Comparison of ENCODE assay signal across 10 cellular contexts in genomic region chr5:78405820-78406750, GRCh38. TPM values are rescaled to one million over a fixed set of nuclear protein-coding genes. Genes with fewer than 3 reads are reported as not detected.
A peak's percentile ranks its signal among the peaks of the same experiment; 100 is the strongest.
DNase-seq lines count a peak whose midpoint lies in the region; ATAC-seq and TF ChIP-seq lines count a peak whose summit lies in the region.
"Had no signal": no experiment of that assay in that cellular context is flagged by ENCODE, and none has a peak within 500 bp of the region (broad histone marks: within the 10 kb centered on the region; RNA-seq: fewer than 3 reads in every experiment).

No MANE protein-coding gene starts in this region.

- peak; percentile 41 for ATAC-seq in HG02798 (IDR thresholded peaks at IDR 0.05; ENCODE audit: poor library complexity, unreplicated experiment)

- no TSS peak for BruUV-seq in mammary epithelial cell (replicated peaks; lab: Mats Ljungman, UMichigan)

- no peak for DNase-seq in T-helper 1 cell
- DNase-seq in mammary epithelial cell: peak; percentile 66
- peak; percentile 1 for DNase-seq in pulmonary artery endothelial cell (ENCODE audit: low read depth, low spot score)
- DNase-seq in sigmoid colon: no peak
- DNase-seq in SHP77 treated with DMSO at 0.1 percent for 48 hours (lab: John Stamatoyannopoulos, UW): no peak
- DNase-seq in type B pancreatic cell (ENCODE audit: extremely low spot score, unreplicated experiment): no peak
- DNase-seq: nucleus accumbens had no signal

- H3K27ac ChIP-seq in mammary epithelial cell (ENCODE audit: insufficient read depth, low read depth, low read length): peak overlapping the region; percentile 52
- no peak overlapping the region for H3K27ac ChIP-seq in sigmoid colon
- H3K27ac ChIP-seq: 22Rv1 had no signal

- H3K4me1 ChIP-seq in mammary epithelial cell (ENCODE audit: insufficient read depth, low read length) (peaks cover 14% of the 10 kb centered on the region), sigmoid colon (peaks cover 0 to 22% (median 17%) of the 10 kb centered on the region in 4 donors)

- H3K27me3 ChIP-seq in mammary epithelial cell (ENCODE audit: insufficient read depth, low read length) (no peaks in the 10 kb centered on the region), sigmoid colon (no peaks in the 10 kb centered on the region)

- intact Hi-C loops in mammary epithelial cell (cut with micrococcal nuclease): no loop called here
- intact Hi-C loops in sigmoid colon (cut with DNase I): no loop called here

- no peaks in the 10 kb centered on the region for H4K20me1 ChIP-seq in mammary epithelial cell (ENCODE audit: insufficient read depth, low read length)

- in situ Hi-C loops in mammary epithelial cell (cut with MboI; ENCODE audit: low sequenced_read_pairs in 2 of 2): no loop called here

- TF ChIP-seq CTCF in mammary epithelial cell (conservative IDR thresholded peaks at IDR 0.05 in 1 of 2, IDR thresholded peaks at IDR 0.05 in 1 of 2; ENCODE audit: extremely low read depth in 1 of 2, insufficient read depth in 1 of 2, low read depth in 1 of 2, low read length in 2 of 2) (no peak), sigmoid colon (IDR thresholded peaks at IDR 0.05) (no peak), type B pancreatic cell (conservative IDR thresholded peaks at IDR 0.05) (no peak)

- H3K27me3 Mint-ChIP-seq in T-helper 1 cell treated with Interleukin-12 subunit alpha and Interleukin-12 subunit beta and Interleukin-4 antibody, amounts not matched to agents 30 μg/mL and 1 μg/mL, for 36 hours (ENCODE audit: low read depth): no peaks in the 10 kb centered on the region
- H3K27me3 Mint-ChIP-seq in type B pancreatic cell: no peaks in the 10 kb centered on the region

- H3K9me3 Mint-ChIP-seq in T-helper 1 cell treated with Interleukin-12 subunit alpha and Interleukin-12 subunit beta and Interleukin-4 antibody, amounts not matched to agents 30 μg/mL and 1 μg/mL, for 36 hours: no peaks in the 10 kb centered on the region
- peaks cover 7% of the 10 kb centered on the region for H3K9me3 Mint-ChIP-seq in type B pancreatic cell

- WGBS in mammary epithelial cell (ENCODE audit: low coverage, missing lambda C conversion rate): 74% methylated on average over 5 of the region's 5 CpGs
- WGBS in sigmoid colon, 2 donors: 44 to 59% methylated on average over 5 of the region's 5 CpGs

- H3K9ac ChIP-seq in mammary epithelial cell (ENCODE audit: insufficient read depth, low read length): no peak overlapping the region

- no peak overlapping the region for H3K4me2 ChIP-seq in mammary epithelial cell (ENCODE audit: insufficient read depth, low read depth, low read length)

- CTCF ChIA-PET in mammary epithelial cell (lab: Charles Lee; ENCODE audit: low non-redundant PET): no interaction called here

- dilution Hi-C loops in mammary epithelial cell (cut with HindIII; ENCODE audit: low sequenced_read_pairs): no loop called here

- TF ChIP-seq POLR2A in sigmoid colon (IDR thresholded peaks at IDR 0.05): no peak

- no peaks in the 10 kb centered on the region for H3K36me3 ChIP-seq in mammary epithelial cell (ENCODE audit: insufficient read depth, low read length)
- no peaks in the 10 kb centered on the region for H3K36me3 ChIP-seq in sigmoid colon

- H3K9me3 ChIP-seq in mammary epithelial cell (replicated peaks; ENCODE audit: insufficient read depth, low read length) (no peaks in the 10 kb centered on the region), sigmoid colon (no peaks in the 10 kb centered on the region)

- no peak overlapping the region for H3K4me3 Mint-ChIP-seq in T-helper 1 cell treated with Interleukin-12 subunit alpha and Interleukin-12 subunit beta and Interleukin-4 antibody, amounts not matched to agents 30 μg/mL and 1 μg/mL, for 36 hours
- H3K4me3 Mint-ChIP-seq in type B pancreatic cell: no peak overlapping the region

- H3K4me1 Mint-ChIP-seq in T-helper 1 cell treated with Interleukin-12 subunit alpha and Interleukin-12 subunit beta and Interleukin-4 antibody, amounts not matched to agents 30 μg/mL and 1 μg/mL, for 36 hours (ENCODE audit: low read depth): peaks cover 27% of the 10 kb centered on the region
- peaks cover 13% of the 10 kb centered on the region for H3K4me1 Mint-ChIP-seq in type B pancreatic cell (ENCODE audit: unreplicated experiment)

- H2AFZ ChIP-seq in mammary epithelial cell (ENCODE audit: low read depth, low read length): no peak overlapping the region

- peak overlapping the region; percentile 8 for H3K27ac Mint-ChIP-seq in T-helper 1 cell treated with Interleukin-12 subunit alpha and Interleukin-12 subunit beta and Interleukin-4 antibody, amounts not matched to agents 30 μg/mL and 1 μg/mL, for 36 hours
- H3K27ac Mint-ChIP-seq in type B pancreatic cell: no peak overlapping the region

- H3K36me3 Mint-ChIP-seq in T-helper 1 cell treated with Interleukin-12 subunit alpha and Interleukin-12 subunit beta and Interleukin-4 antibody, amounts not matched to agents 30 μg/mL and 1 μg/mL, for 36 hours (ENCODE audit: low read depth): peaks cover 2% of the 10 kb centered on the region
- peaks cover 11% of the 10 kb centered on the region for H3K36me3 Mint-ChIP-seq in type B pancreatic cell

- no peak overlapping the region for H3K4me3 ChIP-seq in mammary epithelial cell (replicated peaks in 1 of 3; ENCODE audit: insufficient read depth in 1 of 3, low read depth in 2 of 3, low read length in 3 of 3)
- H3K4me3 ChIP-seq in sigmoid colon: no peak overlapping the region

- peaks cover 55% of the 10 kb centered on the region for H3K79me2 ChIP-seq in mammary epithelial cell (ENCODE audit: insufficient read depth, low read length)

- TF ChIP-seq EP300 in sigmoid colon (IDR thresholded peaks at IDR 0.05): no peak

RNA-seq across cellular contexts. Expression of gene SCAMP1, which starts 45.7 kb away (rescaled TPM):
- total RNA-seq in mammary epithelial cell: 100 to 1,000 TPM in 1 of 2 donors, 10 to 100 TPM in 1; 48.8 to 126 TPM
- polyA plus RNA-seq in mammary epithelial cell: 27.6 TPM
- 43.2 TPM for polyA minus RNA-seq in mammary epithelial cell
- 66.7 and 71.6 TPM in 2 replicates for total RNA-seq in pulmonary artery endothelial cell
- 10 to 100 TPM; 31.0 to 45.3 (median 37.7) TPM for total RNA-seq in sigmoid colon
- 1 to 10 TPM; 3.9 to 7.9 (median 7.2) TPM for polyA plus RNA-seq in sigmoid colon
- 41.3 and 50.8 TPM in 2 replicates for total RNA-seq in type B pancreatic cell (ENCODE audit: low replicate concordance)

Comparison
In these comparisons a context has a peak if more than half of its experiments do, and no peak if none do; other contexts are left out.
1. DNase-seq: peak in mammary epithelial cell (single experiment) and pulmonary artery endothelial cell (single experiment); none in T-helper 1 cell (0 of 5), sigmoid colon (single experiment), SHP77 treated with DMSO at 0.1 percent for 48 hours (single experiment) and type B pancreatic cell (single experiment).